1 cellular context compared by ENCODE assay signal in the genomic region with DNA sequence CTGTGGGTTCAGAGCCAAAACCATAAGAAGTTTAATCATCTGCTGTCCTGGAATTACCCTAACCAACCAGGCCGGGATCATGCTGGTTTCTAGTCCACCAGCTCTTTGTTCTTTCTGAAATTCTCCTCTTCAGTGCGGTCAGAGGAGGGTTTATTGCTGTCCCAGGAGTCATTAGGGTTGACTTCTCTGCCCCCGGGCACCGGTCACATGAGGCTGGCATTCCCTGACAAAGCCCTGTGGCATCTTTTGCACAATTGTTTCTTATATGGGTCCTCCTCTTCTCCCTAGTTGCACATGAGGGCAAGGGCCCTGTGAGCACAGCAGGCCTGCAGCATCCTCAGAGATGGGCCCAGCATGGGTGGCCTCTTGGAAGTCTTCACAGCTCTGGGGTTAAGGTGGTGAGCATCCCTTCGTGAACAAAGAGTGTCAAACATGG.
TF ChIP-seq lines count a peak whose summit lies in the region.

No MANE protein-coding gene starts in this region.

TF ChIP-seq in GM12878, 131 proteins besides CTCF, POLR2A, EP300 and RAD21 (continued from another document and continues in another):
- TF ChIP-seq, protein P1, sequence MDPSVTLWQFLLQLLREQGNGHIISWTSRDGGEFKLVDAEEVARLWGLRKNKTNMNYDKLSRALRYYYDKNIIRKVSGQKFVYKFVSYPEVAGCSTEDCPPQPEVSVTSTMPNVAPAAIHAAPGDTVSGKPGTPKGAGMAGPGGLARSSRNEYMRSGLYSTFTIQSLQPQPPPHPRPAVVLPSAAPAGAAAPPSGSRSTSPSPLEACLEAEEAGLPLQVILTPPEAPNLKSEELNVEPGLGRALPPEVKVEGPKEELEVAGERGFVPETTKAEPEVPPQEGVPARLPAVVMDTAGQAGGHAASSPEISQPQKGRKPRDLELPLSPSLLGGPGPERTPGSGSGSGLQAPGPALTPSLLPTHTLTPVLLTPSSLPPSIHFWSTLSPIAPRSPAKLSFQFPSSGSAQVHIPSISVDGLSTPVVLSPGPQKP (IDR thresholded peaks at IDR 0.05; ENCODE audit: low read depth, low read length) = no peak
- 0 out of 2 replicates have a peak, but pooled peaks have one; percentile 8 for TF ChIP-seq BCL11A (IDR thresholded peaks at IDR 0.05; ENCODE audit: low read depth, low read length)
- no peak for TF ChIP-seq CHD2 (IDR thresholded peaks at IDR 0.05; ENCODE audit: borderline replicate concordance, low read depth, low read length)
- TF ChIP-seq, protein P2, sequence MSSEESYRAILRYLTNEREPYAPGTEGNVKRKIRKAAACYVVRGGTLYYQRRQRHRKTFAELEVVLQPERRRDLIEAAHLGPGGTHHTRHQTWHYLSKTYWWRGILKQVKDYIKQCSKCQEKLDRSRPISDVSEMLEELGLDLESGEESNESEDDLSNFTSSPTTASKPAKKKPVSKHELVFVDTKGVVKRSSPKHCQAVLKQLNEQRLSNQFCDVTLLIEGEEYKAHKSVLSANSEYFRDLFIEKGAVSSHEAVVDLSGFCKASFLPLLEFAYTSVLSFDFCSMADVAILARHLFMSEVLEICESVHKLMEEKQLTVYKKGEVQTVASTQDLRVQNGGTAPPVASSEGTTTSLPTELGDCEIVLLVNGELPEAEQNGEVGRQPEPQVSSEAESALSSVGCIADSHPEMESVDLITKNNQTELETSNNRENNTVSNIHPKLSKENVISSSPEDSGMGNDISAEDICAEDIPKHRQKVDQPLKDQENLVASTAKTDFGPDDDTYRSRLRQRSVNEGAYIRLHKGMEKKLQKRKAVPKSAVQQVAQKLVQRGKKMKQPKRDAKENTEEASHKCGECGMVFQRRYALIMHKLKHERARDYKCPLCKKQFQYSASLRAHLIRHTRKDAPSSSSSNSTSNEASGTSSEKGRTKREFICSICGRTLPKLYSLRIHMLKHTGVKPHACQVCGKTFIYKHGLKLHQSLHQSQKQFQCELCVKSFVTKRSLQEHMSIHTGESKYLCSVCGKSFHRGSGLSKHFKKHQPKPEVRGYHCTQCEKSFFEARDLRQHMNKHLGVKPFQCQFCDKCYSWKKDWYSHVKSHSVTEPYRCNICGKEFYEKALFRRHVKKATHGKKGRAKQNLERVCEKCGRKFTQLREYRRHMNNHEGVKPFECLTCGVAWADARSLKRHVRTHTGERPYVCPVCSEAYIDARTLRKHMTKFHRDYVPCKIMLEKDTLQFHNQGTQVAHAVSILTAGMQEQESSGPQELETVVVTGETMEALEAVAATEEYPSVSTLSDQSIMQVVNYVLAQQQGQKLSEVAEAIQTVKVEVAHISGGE (CRISPR knock-in tag; IDR thresholded peaks at IDR 0.05) = no peak
- no peak for TF ChIP-seq SP1 (IDR thresholded peaks at IDR 0.05; ENCODE audit: low read depth, low read length)
- TF ChIP-seq SMC3 (IDR thresholded peaks at IDR 0.05; ENCODE audit: borderline replicate concordance, low read length) = no peak
- no peak for TF ChIP-seq LARP7 (IDR thresholded peaks at IDR 0.05)
- TF ChIP-seq, protein P3, sequence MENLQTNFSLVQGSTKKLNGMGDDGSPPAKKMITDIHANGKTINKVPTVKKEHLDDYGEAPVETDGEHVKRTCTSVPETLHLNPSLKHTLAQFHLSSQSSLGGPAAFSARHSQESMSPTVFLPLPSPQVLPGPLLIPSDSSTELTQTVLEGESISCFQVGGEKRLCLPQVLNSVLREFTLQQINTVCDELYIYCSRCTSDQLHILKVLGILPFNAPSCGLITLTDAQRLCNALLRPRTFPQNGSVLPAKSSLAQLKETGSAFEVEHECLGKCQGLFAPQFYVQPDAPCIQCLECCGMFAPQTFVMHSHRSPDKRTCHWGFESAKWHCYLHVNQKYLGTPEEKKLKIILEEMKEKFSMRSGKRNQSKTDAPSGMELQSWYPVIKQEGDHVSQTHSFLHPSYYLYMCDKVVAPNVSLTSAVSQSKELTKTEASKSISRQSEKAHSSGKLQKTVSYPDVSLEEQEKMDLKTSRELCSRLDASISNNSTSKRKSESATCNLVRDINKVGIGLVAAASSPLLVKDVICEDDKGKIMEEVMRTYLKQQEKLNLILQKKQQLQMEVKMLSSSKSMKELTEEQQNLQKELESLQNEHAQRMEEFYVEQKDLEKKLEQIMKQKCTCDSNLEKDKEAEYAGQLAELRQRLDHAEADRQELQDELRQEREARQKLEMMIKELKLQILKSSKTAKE (IDR thresholded peaks at IDR 0.05; ENCODE audit: low read depth, poor library complexity, severe bottlenecking) = no peak
- no peak for TF ChIP-seq ZBED1 (IDR thresholded peaks at IDR 0.05; ENCODE audit: borderline replicate concordance)
- no peak for TF ChIP-seq SREBF2 (IDR thresholded peaks at IDR 0.05; ENCODE audit: low read length)
- TF ChIP-seq BHLHE40 (IDR thresholded peaks at IDR 0.05; ENCODE audit: borderline replicate concordance in 1 of 2, low read depth in 2 of 2, low read length in 1 of 2) = peak; percentile 15 to 71; a peak in 2 of 4 replicates
- TF ChIP-seq YY1 (IDR thresholded peaks at IDR 0.05; ENCODE audit: low read depth, low read length) = no peak
- TF ChIP-seq EZH2 (IDR thresholded peaks at IDR 0.05; ENCODE audit: borderline replicate concordance, control insufficient read depth, low read depth, low read length) = no peak
- TF ChIP-seq BRCA1 (IDR thresholded peaks at IDR 0.05; ENCODE audit: low read depth, low read length) = no peak
- no peak for TF ChIP-seq CREB1 (IDR thresholded peaks at IDR 0.05; ENCODE audit: low read depth)
- no peak for TF ChIP-seq FOS (IDR thresholded peaks at IDR 0.05; ENCODE audit: borderline replicate concordance, extremely low read depth, insufficient read length)
- TF ChIP-seq, protein P4, sequence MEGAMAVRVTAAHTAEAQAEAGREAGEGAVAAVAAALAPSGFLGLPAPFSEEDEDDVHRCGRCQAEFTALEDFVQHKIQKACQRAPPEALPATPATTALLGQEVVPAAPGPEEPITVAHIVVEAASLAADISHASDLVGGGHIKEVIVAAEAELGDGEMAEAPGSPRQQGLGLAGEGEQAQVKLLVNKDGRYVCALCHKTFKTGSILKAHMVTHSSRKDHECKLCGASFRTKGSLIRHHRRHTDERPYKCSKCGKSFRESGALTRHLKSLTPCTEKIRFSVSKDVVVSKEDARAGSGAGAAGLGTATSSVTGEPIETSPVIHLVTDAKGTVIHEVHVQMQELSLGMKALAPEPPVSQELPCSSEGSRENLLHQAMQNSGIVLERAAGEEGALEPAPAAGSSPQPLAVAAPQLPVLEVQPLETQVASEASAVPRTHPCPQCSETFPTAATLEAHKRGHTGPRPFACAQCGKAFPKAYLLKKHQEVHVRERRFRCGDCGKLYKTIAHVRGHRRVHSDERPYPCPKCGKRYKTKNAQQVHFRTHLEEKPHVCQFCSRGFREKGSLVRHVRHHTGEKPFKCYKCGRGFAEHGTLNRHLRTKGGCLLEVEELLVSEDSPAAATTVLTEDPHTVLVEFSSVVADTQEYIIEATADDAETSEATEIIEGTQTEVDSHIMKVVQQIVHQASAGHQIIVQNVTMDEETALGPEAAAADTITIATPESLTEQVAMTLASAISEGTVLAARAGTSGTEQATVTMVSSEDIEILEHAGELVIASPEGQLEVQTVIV (IDR thresholded peaks at IDR 0.05; ENCODE audit: borderline replicate concordance, partially characterized antibody) = no peak
- TF ChIP-seq TAF1 (IDR thresholded peaks at IDR 0.05; ENCODE audit: borderline replicate concordance, low read depth, low read length) = no peak
- TF ChIP-seq NFIC (IDR thresholded peaks at IDR 0.05; ENCODE audit: low read depth, low read length) = no peak
- no peak for TF ChIP-seq PAX5 (IDR thresholded peaks at IDR 0.05; ENCODE audit: borderline replicate concordance, low read depth, low read length)
- TF ChIP-seq HDAC2 (IDR thresholded peaks at IDR 0.05) = no peak
- TF ChIP-seq, protein P5, sequence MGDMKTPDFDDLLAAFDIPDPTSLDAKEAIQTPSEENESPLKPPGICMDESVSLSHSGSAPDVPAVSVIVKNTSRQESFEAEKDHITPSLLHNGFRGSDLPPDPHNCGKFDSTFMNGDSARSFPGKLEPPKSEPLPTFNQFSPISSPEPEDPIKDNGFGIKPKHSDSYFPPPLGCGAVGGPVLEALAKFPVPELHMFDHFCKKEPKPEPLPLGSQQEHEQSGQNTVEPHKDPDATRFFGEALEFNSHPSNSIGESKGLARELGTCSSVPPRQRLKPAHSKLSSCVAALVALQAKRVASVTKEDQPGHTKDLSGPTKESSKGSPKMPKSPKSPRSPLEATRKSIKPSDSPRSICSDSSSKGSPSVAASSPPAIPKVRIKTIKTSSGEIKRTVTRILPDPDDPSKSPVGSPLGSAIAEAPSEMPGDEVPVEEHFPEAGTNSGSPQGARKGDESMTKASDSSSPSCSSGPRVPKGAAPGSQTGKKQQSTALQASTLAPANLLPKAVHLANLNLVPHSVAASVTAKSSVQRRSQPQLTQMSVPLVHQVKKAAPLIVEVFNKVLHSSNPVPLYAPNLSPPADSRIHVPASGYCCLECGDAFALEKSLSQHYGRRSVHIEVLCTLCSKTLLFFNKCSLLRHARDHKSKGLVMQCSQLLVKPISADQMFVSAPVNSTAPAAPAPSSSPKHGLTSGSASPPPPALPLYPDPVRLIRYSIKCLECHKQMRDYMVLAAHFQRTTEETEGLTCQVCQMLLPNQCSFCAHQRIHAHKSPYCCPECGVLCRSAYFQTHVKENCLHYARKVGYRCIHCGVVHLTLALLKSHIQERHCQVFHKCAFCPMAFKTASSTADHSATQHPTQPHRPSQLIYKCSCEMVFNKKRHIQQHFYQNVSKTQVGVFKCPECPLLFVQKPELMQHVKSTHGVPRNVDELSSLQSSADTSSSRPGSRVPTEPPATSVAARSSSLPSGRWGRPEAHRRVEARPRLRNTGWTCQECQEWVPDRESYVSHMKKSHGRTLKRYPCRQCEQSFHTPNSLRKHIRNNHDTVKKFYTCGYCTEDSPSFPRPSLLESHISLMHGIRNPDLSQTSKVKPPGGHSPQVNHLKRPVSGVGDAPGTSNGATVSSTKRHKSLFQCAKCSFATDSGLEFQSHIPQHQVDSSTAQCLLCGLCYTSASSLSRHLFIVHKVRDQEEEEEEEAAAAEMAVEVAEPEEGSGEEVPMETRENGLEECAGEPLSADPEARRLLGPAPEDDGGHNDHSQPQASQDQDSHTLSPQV (IDR thresholded peaks at IDR 0.05) = 0 out of 2 replicates have a peak, but pooled peaks have one; percentile 14
- TF ChIP-seq TBL1XR1 (IDR thresholded peaks at IDR 0.05; ENCODE audit: low read depth, low read length) = no peak
- peak; percentile 46 to 47; a peak in 2 of 4 replicates for TF ChIP-seq IKZF2 (IDR thresholded peaks at IDR 0.05)
- TF ChIP-seq SUPT20H (IDR thresholded peaks at IDR 0.05; ENCODE audit: borderline replicate concordance, control insufficient read depth, low read depth, low read length) = no peak
- TF ChIP-seq ASH2L (IDR thresholded peaks at IDR 0.05; ENCODE audit: borderline replicate concordance, low read depth) = no peak
- no peak for TF ChIP-seq SMAD1 (IDR thresholded peaks at IDR 0.05; ENCODE audit: low read depth, partially characterized antibody)
- no peak for TF ChIP-seq RELA (IDR thresholded peaks at IDR 0.05; ENCODE audit: borderline replicate concordance, partially characterized antibody)
- TF ChIP-seq TCF12 (IDR thresholded peaks at IDR 0.05; ENCODE audit: low read depth, low read length) = no peak
- no peak for TF ChIP-seq MYB (IDR thresholded peaks at IDR 0.05; ENCODE audit: borderline replicate concordance, low read depth, low read length)
- TF ChIP-seq, protein P6, sequence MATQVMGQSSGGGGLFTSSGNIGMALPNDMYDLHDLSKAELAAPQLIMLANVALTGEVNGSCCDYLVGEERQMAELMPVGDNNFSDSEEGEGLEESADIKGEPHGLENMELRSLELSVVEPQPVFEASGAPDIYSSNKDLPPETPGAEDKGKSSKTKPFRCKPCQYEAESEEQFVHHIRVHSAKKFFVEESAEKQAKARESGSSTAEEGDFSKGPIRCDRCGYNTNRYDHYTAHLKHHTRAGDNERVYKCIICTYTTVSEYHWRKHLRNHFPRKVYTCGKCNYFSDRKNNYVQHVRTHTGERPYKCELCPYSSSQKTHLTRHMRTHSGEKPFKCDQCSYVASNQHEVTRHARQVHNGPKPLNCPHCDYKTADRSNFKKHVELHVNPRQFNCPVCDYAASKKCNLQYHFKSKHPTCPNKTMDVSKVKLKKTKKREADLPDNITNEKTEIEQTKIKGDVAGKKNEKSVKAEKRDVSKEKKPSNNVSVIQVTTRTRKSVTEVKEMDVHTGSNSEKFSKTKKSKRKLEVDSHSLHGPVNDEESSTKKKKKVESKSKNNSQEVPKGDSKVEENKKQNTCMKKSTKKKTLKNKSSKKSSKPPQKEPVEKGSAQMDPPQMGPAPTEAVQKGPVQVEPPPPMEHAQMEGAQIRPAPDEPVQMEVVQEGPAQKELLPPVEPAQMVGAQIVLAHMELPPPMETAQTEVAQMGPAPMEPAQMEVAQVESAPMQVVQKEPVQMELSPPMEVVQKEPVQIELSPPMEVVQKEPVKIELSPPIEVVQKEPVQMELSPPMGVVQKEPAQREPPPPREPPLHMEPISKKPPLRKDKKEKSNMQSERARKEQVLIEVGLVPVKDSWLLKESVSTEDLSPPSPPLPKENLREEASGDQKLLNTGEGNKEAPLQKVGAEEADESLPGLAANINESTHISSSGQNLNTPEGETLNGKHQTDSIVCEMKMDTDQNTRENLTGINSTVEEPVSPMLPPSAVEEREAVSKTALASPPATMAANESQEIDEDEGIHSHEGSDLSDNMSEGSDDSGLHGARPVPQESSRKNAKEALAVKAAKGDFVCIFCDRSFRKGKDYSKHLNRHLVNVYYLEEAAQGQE (IDR thresholded peaks at IDR 0.05; ENCODE audit: low read depth, low read length) = no peak
- TF ChIP-seq, protein P7, sequence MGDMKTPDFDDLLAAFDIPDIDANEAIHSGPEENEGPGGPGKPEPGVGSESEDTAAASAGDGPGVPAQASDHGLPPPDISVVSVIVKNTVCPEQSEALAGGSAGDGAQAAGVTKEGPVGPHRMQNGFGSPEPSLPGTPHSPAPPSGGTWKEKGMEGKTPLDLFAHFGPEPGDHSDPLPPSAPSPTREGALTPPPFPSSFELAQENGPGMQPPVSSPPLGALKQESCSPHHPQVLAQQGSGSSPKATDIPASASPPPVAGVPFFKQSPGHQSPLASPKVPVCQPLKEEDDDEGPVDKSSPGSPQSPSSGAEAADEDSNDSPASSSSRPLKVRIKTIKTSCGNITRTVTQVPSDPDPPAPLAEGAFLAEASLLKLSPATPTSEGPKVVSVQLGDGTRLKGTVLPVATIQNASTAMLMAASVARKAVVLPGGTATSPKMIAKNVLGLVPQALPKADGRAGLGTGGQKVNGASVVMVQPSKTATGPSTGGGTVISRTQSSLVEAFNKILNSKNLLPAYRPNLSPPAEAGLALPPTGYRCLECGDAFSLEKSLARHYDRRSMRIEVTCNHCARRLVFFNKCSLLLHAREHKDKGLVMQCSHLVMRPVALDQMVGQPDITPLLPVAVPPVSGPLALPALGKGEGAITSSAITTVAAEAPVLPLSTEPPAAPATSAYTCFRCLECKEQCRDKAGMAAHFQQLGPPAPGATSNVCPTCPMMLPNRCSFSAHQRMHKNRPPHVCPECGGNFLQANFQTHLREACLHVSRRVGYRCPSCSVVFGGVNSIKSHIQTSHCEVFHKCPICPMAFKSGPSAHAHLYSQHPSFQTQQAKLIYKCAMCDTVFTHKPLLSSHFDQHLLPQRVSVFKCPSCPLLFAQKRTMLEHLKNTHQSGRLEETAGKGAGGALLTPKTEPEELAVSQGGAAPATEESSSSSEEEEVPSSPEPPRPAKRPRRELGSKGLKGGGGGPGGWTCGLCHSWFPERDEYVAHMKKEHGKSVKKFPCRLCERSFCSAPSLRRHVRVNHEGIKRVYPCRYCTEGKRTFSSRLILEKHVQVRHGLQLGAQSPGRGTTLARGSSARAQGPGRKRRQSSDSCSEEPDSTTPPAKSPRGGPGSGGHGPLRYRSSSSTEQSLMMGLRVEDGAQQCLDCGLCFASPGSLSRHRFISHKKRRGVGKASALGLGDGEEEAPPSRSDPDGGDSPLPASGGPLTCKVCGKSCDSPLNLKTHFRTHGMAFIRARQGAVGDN (IDR thresholded peaks at IDR 0.05) = peak; percentile 51; the same call in 1 of the 2 replicates
- TF ChIP-seq RUNX3 (IDR thresholded peaks at IDR 0.05; ENCODE audit: low read length) = no peak
- no peak for TF ChIP-seq ZNF384 (IDR thresholded peaks at IDR 0.05; ENCODE audit: borderline replicate concordance, low read depth, low read length)
